ENCODE assay signal across 2 cellular contexts in genomic region chr1:242890211-242890741, GRCh38.
A peak's percentile ranks its signal among the peaks of the same experiment; 100 is the strongest.
TF ChIP-seq lines count a peak whose summit lies in the region.

No MANE protein-coding gene starts in this region.

TF ChIP-seq in A549, 52 proteins besides CTCF, POLR2A, EP300 and RAD21 (continued from another document):
- peak; percentile 87 for TF ChIP-seq REST (IDR thresholded peaks at IDR 0.05)

TF ChIP-seq in K562, 482 proteins besides CTCF, POLR2A, EP300 and RAD21 (continued from another document):
- TF ChIP-seq CUX1 (CRISPR knock-in tag; IDR thresholded peaks at IDR 0.05), result no peak
- no peak for TF ChIP-seq GTF2A2 (tag; IDR thresholded peaks at IDR 0.05)
